Comparison of ENCODE assay signal across 25 cellular contexts in genomic region chr10:124607693-124608092, GRCh38.
A peak's percentile ranks its signal among the peaks of the same experiment; 100 is the strongest.
DNase-seq lines count a peak whose midpoint lies in the region; ATAC-seq and TF ChIP-seq lines count a peak whose summit lies in the region.
"Had no signal": no experiment of that assay in that cellular context is flagged by ENCODE, and none has a peak within 500 bp of the region (broad histone marks: within the 10 kb centered on the region; RNA-seq: fewer than 3 reads in every experiment).

No MANE protein-coding gene starts in this region.

- no peak overlapping the region for H3K4me3 Mint-ChIP-seq in activated B cell treated with CpG ODN at 0.5 μM for 24 hours
- no peak overlapping the region for H3K4me3 Mint-ChIP-seq in memory B cell
- H3K4me3 Mint-ChIP-seq: CD8-positive, alpha-beta T cell had no signal

- no peaks in the 10 kb centered on the region for H3K36me3 ChIP-seq in BLaER1 treated with 17β-estradiol and CSF1 and Interleukin-3, amounts not matched to agents 10 nM and 100 nM
- H3K36me3 ChIP-seq: MG63, Peyer's patch had no signal

- H3K4me1 ChIP-seq in BLaER1 treated with 17β-estradiol and CSF1 and Interleukin-3, amounts not matched to agents 10 nM and 100 nM = peaks cover 76 to 96% (median 91%) of the 10 kb centered on the region in 10 experiments

- H3K4me3 ChIP-seq in BLaER1 treated with 17β-estradiol and CSF1 and Interleukin-3, amounts not matched to agents 10 nM and 100 nM = no peak overlapping the region
- H3K4me3 ChIP-seq: GM23248, MG63, Peyer's patch, SK-N-MC had no signal

- no peaks in the 10 kb centered on the region for H3K9me3 ChIP-seq in BLaER1 treated with 17β-estradiol and CSF1 and Interleukin-3, amounts not matched to agents 10 nM and 100 nM (replicated peaks in 1 of 11)
- H3K9me3 ChIP-seq: MG63, Peyer's patch had no signal

- H3K27me3 ChIP-seq in BLaER1 treated with 17β-estradiol and CSF1 and Interleukin-3, amounts not matched to agents 10 nM and 100 nM = peaks cover 0 to 30% (median 14%) of the 10 kb centered on the region in 11 experiments; a peak in 14 of 22 replicates
- H3K27me3 ChIP-seq: MG63, Peyer's patch had no signal

- CTCF ChIA-PET in activated B cell treated with CpG ODN at 0.5 μM for 24 hours (lab: Charles Lee) = no interaction called here

- POLR2A ChIA-PET in activated B cell treated with CpG ODN at 0.5 μM for 24 hours (lab: Charles Lee) = interaction anchor here (1.1 to 10.6 kb wide), 2 partner anchors 15 to 78 kb away, joined by 3 to 207 read pairs; no protein-coding TSS in a partner anchor

- peak overlapping the region in 2 of 11 experiments; percentile 8 to 68; a peak in 2 of 22 replicates for H3K9ac ChIP-seq in BLaER1 treated with 17β-estradiol and CSF1 and Interleukin-3, amounts not matched to agents 10 nM and 100 nM
- H3K9ac ChIP-seq: GM23248 had no signal

- peaks cover 0 to 66% (median 6%) of the 10 kb centered on the region in 11 experiments; a peak in 11 of 22 replicates for H4K20me1 ChIP-seq in BLaER1 treated with 17β-estradiol and CSF1 and Interleukin-3, amounts not matched to agents 10 nM and 100 nM

- H3K4me2 ChIP-seq in BLaER1 treated with 17β-estradiol and CSF1 and Interleukin-3, amounts not matched to agents 10 nM and 100 nM = peak overlapping the region; percentile 80 to 99 (median 97); a peak in 21 of 22 replicates

- H3K36me3 Mint-ChIP-seq in activated B cell treated with CpG ODN at 0.5 μM for 24 hours (ENCODE audit: low read depth) = peaks cover 3% of the 10 kb centered on the region
- no peaks in the 10 kb centered on the region for H3K36me3 Mint-ChIP-seq in memory B cell
- H3K36me3 Mint-ChIP-seq: CD8-positive, alpha-beta T cell had no signal

- peak overlapping the region; percentile 46 for H3K27ac Mint-ChIP-seq in activated B cell treated with CpG ODN at 0.5 μM for 24 hours
- peak overlapping the region; percentile 67 for H3K27ac Mint-ChIP-seq in memory B cell
- H3K27ac Mint-ChIP-seq: CD8-positive, alpha-beta T cell had no signal

- no peak for TF ChIP-seq CTCF in activated B cell treated with CpG ODN at 0.5 μM for 24 hours (IDR thresholded peaks at IDR 0.05)

- intact Hi-C loops in activated B cell treated with CpG ODN at 0.5 μM for 24 hours (cut with micrococcal nuclease) = loop anchor here (10.0 kb wide), 1 partner anchor 513 kb away; the partner anchor contains the start of gene CHST15

- ATAC-seq in activated B cell treated with CpG ODN at 0.5 μM for 24 hours (ENCODE audit: low read depth) = no peak
- ATAC-seq in memory B cell (ENCODE audit: low read depth) = no peak
- no peak for ATAC-seq in HG03175 (IDR thresholded peaks at IDR 0.05; ENCODE audit: unreplicated experiment)
- ATAC-seq: CD8-positive, alpha-beta T cell had no signal

- DNase-seq in activated B cell treated with CpG ODN at 0.5 μM for 24 hours (no peak), memory B cell (ENCODE audit: low spot score in 2 of 2) (no peak), substantia nigra (lab: John Stamatoyannopoulos, UW) (no peak), GDM1 (lab: John Stamatoyannopoulos, UW) (no peak), GM19240 (ENCODE audit: insufficient read length, low spot score) (no peak), NCI-H226 (no peak)
- DNase-seq: CD8-positive, alpha-beta T cell; DMS 273 treated with DMSO at 0.1 percent for 48 hours; DMS79; GM23248; H7; KBM-7; MG63; NCI-H1105 treated with DMSO at 0.1 percent for 48 hours; NCI-H1930; NCI-H2107; NCI-H446; NCI-H524 treated with DMSO at 0.1 percent for 48 hours; Peyer's patch; SHP77 treated with DMSO at 0.1 percent for 48 hours; SW 1271 had no signal

- H3K27ac ChIP-seq in BLaER1 treated with 17β-estradiol and CSF1 and Interleukin-3, amounts not matched to agents 10 nM and 100 nM = no peak overlapping the region; a peak in 2 of 22 replicates
- H3K27ac ChIP-seq in substantia nigra (ENCODE audit: low read depth, low read length, poor library complexity, severe bottlenecking) = peak overlapping the region; percentile 99
- H3K27ac ChIP-seq: C4-2B, GM23248, SK-N-MC had no signal

- H3K27me3 Mint-ChIP-seq in activated B cell treated with CpG ODN at 0.5 μM for 24 hours (no peaks in the 10 kb centered on the region), memory B cell (no peaks in the 10 kb centered on the region)

- no peaks in the 10 kb centered on the region for H3K9me3 Mint-ChIP-seq in activated B cell treated with CpG ODN at 0.5 μM for 24 hours
- no peaks in the 10 kb centered on the region for H3K9me3 Mint-ChIP-seq in memory B cell
- H3K9me3 Mint-ChIP-seq: CD8-positive, alpha-beta T cell had no signal

- H3K4me1 Mint-ChIP-seq in activated B cell treated with CpG ODN at 0.5 μM for 24 hours = peaks cover 80% of the 10 kb centered on the region
- H3K4me1 Mint-ChIP-seq in memory B cell = peaks cover 32% of the 10 kb centered on the region
